Comparison of ENCODE assay signal across 9 cellular contexts in the genomic region with DNA sequence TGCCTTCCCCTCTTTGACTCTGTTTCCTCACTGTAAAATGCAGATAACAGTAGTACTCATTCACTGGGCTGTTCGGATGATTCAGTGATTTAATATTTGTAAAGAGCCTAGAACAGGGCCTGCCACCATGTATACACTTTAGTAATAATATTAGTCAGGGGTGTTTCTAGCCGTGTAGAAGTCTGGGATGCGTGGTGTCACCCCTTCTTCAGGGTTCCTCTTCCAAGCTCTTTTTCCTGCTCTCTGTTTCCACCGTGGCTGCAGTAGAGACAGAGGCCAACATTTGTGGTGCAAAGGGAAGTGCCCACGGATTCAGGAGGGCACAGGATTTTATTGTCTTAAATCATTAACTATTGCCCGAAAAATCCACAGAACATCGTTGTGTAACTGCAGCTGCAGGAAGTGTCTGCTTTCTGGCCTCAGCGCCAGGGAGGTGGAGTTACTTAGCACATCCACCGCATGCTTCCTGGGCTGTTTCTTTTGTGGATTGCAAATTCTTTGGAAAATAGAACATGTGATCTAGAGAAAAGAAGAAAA.
DNase-seq lines count a peak whose midpoint lies in the region; ATAC-seq and TF ChIP-seq lines count a peak whose summit lies in the region.
"Had no signal": no experiment of that assay in that cellular context is flagged by ENCODE, and none has a peak within 500 bp of the region (broad histone marks: within the 10 kb centered on the region; RNA-seq: fewer than 3 reads in every experiment).

No MANE protein-coding gene starts in this region.

- ATAC-seq in memory B cell (ENCODE audit: low read depth) (no peak), GM18867 (IDR thresholded peaks at IDR 0.05; ENCODE audit: unreplicated experiment) (no peak)
- ATAC-seq: HCT116 had no signal

- no peaks in the 10 kb centered on the region for H3K9me3 Mint-ChIP-seq in memory B cell
- H3K9me3 Mint-ChIP-seq in endodermal cell = no peaks in the 10 kb centered on the region

- DNase-seq in DMS53 (lab: John Stamatoyannopoulos, UW) (peak; percentile 96), NCI-H2029 treated with DMSO at 0.1 percent for 48 hours (lab: John Stamatoyannopoulos, UW) (peak; percentile 35), cerebellar cortex (ENCODE audit: low spot score) (peak; percentile 45), memory B cell (ENCODE audit: low spot score in 2 of 2) (no peak), endodermal cell (no peak)
- no peak for DNase-seq in activated effector memory CD4-positive, alpha-beta T cell treated with anti-CD3 and anti-CD28 coated beads, Interleukin-2, amount 50 U/mL, for 16 hours
- no peak for DNase-seq in activated CD8-positive, alpha-beta memory T cell treated with anti-CD3 and anti-CD28 coated beads for 24 hours

- H3K4me1 Mint-ChIP-seq in memory B cell (peaks cover 62% of the 10 kb centered on the region), endodermal cell (peaks cover 38% of the 10 kb centered on the region)

- no peak overlapping the region for H3K4me3 ChIP-seq in endodermal cell (ENCODE audit: low read length)

- peak overlapping the region; percentile 57 for H3K4me3 Mint-ChIP-seq in memory B cell
- no peak overlapping the region for H3K4me3 Mint-ChIP-seq in endodermal cell

- H3K9ac ChIP-seq in endodermal cell (ENCODE audit: extremely low read depth, low read length, poor library complexity, severe bottlenecking) = no peak overlapping the region

- 64 to 70% methylated on average over 8 to 9 of the region's 9 CpGs for WGBS in endodermal cell (ENCODE audit: insufficient coverage in 1 of 2, insufficient read length in 1 of 2), 2 experiments

- H3K27me3 Mint-ChIP-seq in memory B cell = no peaks in the 10 kb centered on the region
- H3K27me3 Mint-ChIP-seq in endodermal cell (ENCODE audit: insufficient read depth) = peaks cover 19% of the 10 kb centered on the region

- H3K36me3 Mint-ChIP-seq in memory B cell (peaks cover 5% of the 10 kb centered on the region), endodermal cell (ENCODE audit: low read depth) (no peaks in the 10 kb centered on the region)

- no peaks in the 10 kb centered on the region for H3K9me3 ChIP-seq in endodermal cell (ENCODE audit: control insufficient read depth, low read length)

- no peak for TF ChIP-seq CTCF in endodermal cell (conservative IDR thresholded peaks at IDR 0.05)

- H3K27ac Mint-ChIP-seq in memory B cell = peak overlapping the region; percentile 99
- no peak overlapping the region for H3K27ac Mint-ChIP-seq in endodermal cell

- H3K27me3 ChIP-seq in endodermal cell (ENCODE audit: control insufficient read depth, insufficient read depth, low read length, poor library complexity, severe bottlenecking) = peaks cover 29% of the 10 kb centered on the region

- H3K4me1 ChIP-seq in endodermal cell (ENCODE audit: control insufficient read depth, insufficient read depth, low read length) = peaks cover 4% of the 10 kb centered on the region

- H3K27ac ChIP-seq in endodermal cell (ENCODE audit: low read depth, low read length) = no peak overlapping the region

- no peaks in the 10 kb centered on the region for H3K36me3 ChIP-seq in endodermal cell (ENCODE audit: control insufficient read depth, insufficient read depth, low read length)

Comparison
In these comparisons a context has a peak if more than half of its experiments do, and no peak if none do; other contexts are left out.
1. DNase-seq: peak in DMS53 (single experiment), NCI-H2029 treated with DMSO at 0.1 percent for 48 hours (single experiment) and cerebellar cortex (single experiment); none in memory B cell (0 of 2), endodermal cell (single experiment), activated effector memory CD4-positive, alpha-beta T cell treated with anti-CD3 and anti-CD28 coated beads, Interleukin-2, amount 50 U/mL, for 16 hours (single experiment) and activated CD8-positive, alpha-beta memory T cell treated with anti-CD3 and anti-CD28 coated beads for 24 hours (single experiment).